1 cellular context compared by ENCODE assay signal in genomic region chr20:64035933-64036345, GRCh38.
TF ChIP-seq lines count a peak whose summit lies in the region.

C20orf204 (plus strand) TSS chr20:64036182; CDS start chr20:64036324, 142 bp downstream.

TF ChIP-seq in HepG2, 621 proteins besides CTCF, POLR2A, EP300 and RAD21 (continued from another document and continues in another):
- TF ChIP-seq NFAT5 (CRISPR knock-in tag; IDR thresholded peaks at IDR 0.05) (no peak), ZNF230 (CRISPR knock-in tag; IDR thresholded peaks at IDR 0.05) (peak; percentile 88; the same call in 1 of the 2 replicates), BRD4 (CRISPR knock-in tag; IDR thresholded peaks at IDR 0.05) (peak; percentile 43; the same call in 1 of the 2 replicates), ZNF530 (CRISPR knock-in tag; IDR thresholded peaks at IDR 0.05; ENCODE audit: low read depth) (no peak; the same call in 1 of the 2 replicates), ZNF33A (CRISPR knock-in tag; IDR thresholded peaks at IDR 0.05; ENCODE audit: borderline replicate concordance) (no peak), ZNF703 (CRISPR knock-in tag; IDR thresholded peaks at IDR 0.05; ENCODE audit: borderline replicate concordance) (peak; percentile 30; the same call in 1 of the 2 replicates), ZNF770 (CRISPR knock-in tag; IDR thresholded peaks at IDR 0.05) (peak; percentile 60), ZNF646 (CRISPR knock-in tag; IDR thresholded peaks at IDR 0.05) (no peak), NFIB (CRISPR knock-in tag; IDR thresholded peaks at IDR 0.05; ENCODE audit: borderline replicate concordance) (no peak), ZNF207 (IDR thresholded peaks at IDR 0.05; ENCODE audit: borderline replicate concordance) (no peak), CCAR2 (optimal IDR thresholded peaks at IDR 0.05; ENCODE audit: low read depth, low read length) (no peak), ZBTB25 (CRISPR knock-in tag; IDR thresholded peaks at IDR 0.05) (peak; percentile 71; the same call in 1 of the 2 replicates), MED8 (CRISPR knock-in tag; IDR thresholded peaks at IDR 0.05; ENCODE audit: insufficient replicate concordance) (peak; percentile 60), ZFP82 (CRISPR knock-in tag; IDR thresholded peaks at IDR 0.05; ENCODE audit: borderline replicate concordance) (no peak), ATM (IDR thresholded peaks at IDR 0.05; ENCODE audit: borderline replicate concordance) (no peak), TFAP4 (IDR thresholded peaks at IDR 0.05; ENCODE audit: borderline replicate concordance, low read depth) (no peak), ZBTB7A (CRISPR knock-in tag; IDR thresholded peaks at IDR 0.05) (peak; percentile 63; the same call in 1 of the 2 replicates), ZNF639 (CRISPR knock-in tag; conservative IDR thresholded peaks at IDR 0.05) (peak; percentile 64; the same call in 1 of the 2 replicates), ZNF790 (CRISPR knock-in tag; IDR thresholded peaks at IDR 0.05; ENCODE audit: borderline replicate concordance) (no peak), HIC2 (CRISPR knock-in tag; IDR thresholded peaks at IDR 0.05; ENCODE audit: low read depth) (peak; percentile 75), NFE2L2 (IDR thresholded peaks at IDR 0.05; ENCODE audit: low read length) (no peak), ATAD3A (CRISPR knock-in tag; IDR thresholded peaks at IDR 0.05) (peak; percentile 37), AKAP8 (CRISPR knock-in tag; IDR thresholded peaks at IDR 0.05) (peak; percentile 97), SIN3B (IDR thresholded peaks at IDR 0.05; ENCODE audit: low read length) (no peak), ZNF383 (CRISPR knock-in tag; IDR thresholded peaks at IDR 0.05; ENCODE audit: borderline replicate concordance) (no peak), ZNF660 (CRISPR knock-in tag; IDR thresholded peaks at IDR 0.05; ENCODE audit: borderline replicate concordance, low read depth) (no peak; the same call in 1 of the 2 replicates), DPF2 (CRISPR knock-in tag; IDR thresholded peaks at IDR 0.05; ENCODE audit: borderline replicate concordance, low read depth) (peak; percentile 37; the same call in 1 of the 2 replicates), CBX1 (IDR thresholded peaks at IDR 0.05; ENCODE audit: low read depth) (no peak), ZNF350 (CRISPR knock-in tag; IDR thresholded peaks at IDR 0.05; ENCODE audit: borderline replicate concordance, low read depth) (peak; percentile 90; the same call in 1 of the 2 replicates), ISX (CRISPR knock-in tag; conservative IDR thresholded peaks at IDR 0.05) (no peak), RXRA (CRISPR knock-in tag; IDR thresholded peaks at IDR 0.05) (peak; percentile 76; the same call in 1 of the 2 replicates), RARG (CRISPR knock-in tag; IDR thresholded peaks at IDR 0.05; ENCODE audit: low read depth) (0 out of 2 replicates have a peak, but pooled peaks have one; percentile 35), MIER3 (CRISPR knock-in tag; IDR thresholded peaks at IDR 0.05; ENCODE audit: borderline replicate concordance) (0 out of 2 replicates have a peak, but pooled peaks have one; percentile 19), ZMAT5 (CRISPR knock-in tag; IDR thresholded peaks at IDR 0.05; ENCODE audit: borderline replicate concordance, low read depth) (no peak), RAD51 (IDR thresholded peaks at IDR 0.05; ENCODE audit: borderline replicate concordance) (no peak)
